In genomic region chr2:177265834-177266817, GRCh38 we compare ENCODE assay signal across 8 cellular contexts. TPM values are rescaled to one million over a fixed set of nuclear protein-coding genes. Genes with fewer than 3 reads are reported as not detected.
A peak's percentile ranks its signal among the peaks of the same experiment; 100 is the strongest.
DNase-seq lines count a peak whose midpoint lies in the region; ATAC-seq and TF ChIP-seq lines count a peak whose summit lies in the region.

No MANE protein-coding gene starts in this region.

- H3K9ac ChIP-seq in smooth muscle cell (ENCODE audit: low read depth), result peak overlapping the region; percentile 99

- POLR2A ChIA-PET in CD8-positive, alpha-beta T cell (lab: Charles Lee), result interaction anchor here (1.2 to 5.1 kb wide), 15 partner anchors 13 to 126 kb away, joined by 4 to 129 read pairs (median 30); partner anchors contain the start of genes AGPS and HNRNPA3

- H3K36me3 ChIP-seq in CD8-positive, alpha-beta T cell (ENCODE audit: insufficient read depth, low read length), result no peaks in the 10 kb centered on the region
- H3K36me3 ChIP-seq in smooth muscle cell (ENCODE audit: low read depth), result no peaks in the 10 kb centered on the region

- peak overlapping the region; percentile 99 for H3K27ac Mint-ChIP-seq in CD8-positive, alpha-beta T cell

- no peaks in the 10 kb centered on the region for H3K27me3 Mint-ChIP-seq in CD8-positive, alpha-beta T cell (ENCODE audit: low read depth)

- DNase-seq in CD8-positive, alpha-beta T cell, result no peak
- DNase-seq in foreskin keratinocyte (peak; percentile 86 to 89), smooth muscle cell (lab: John Stamatoyannopoulos, UW; ENCODE audit: unreplicated experiment) (no peak), NCI-H2081 (lab: John Stamatoyannopoulos, UW) (no peak), iPS-NIHi7 (ENCODE audit: extremely low spot score) (no peak)

- peaks cover 21% of the 10 kb centered on the region for H3K36me3 Mint-ChIP-seq in CD8-positive, alpha-beta T cell

- no peaks in the 10 kb centered on the region for H3K9me3 Mint-ChIP-seq in CD8-positive, alpha-beta T cell

- peak overlapping the region; percentile 95 for H3K4me2 ChIP-seq in smooth muscle cell

- 45% methylated on average over 4 of the region's 4 CpGs for WGBS in smooth muscle cell (ENCODE audit: low lambda C conversion rate)

- peaks cover 22% of the 10 kb centered on the region for H3K79me2 ChIP-seq in smooth muscle cell (ENCODE audit: low read depth)

- ATAC-seq in CD8-positive, alpha-beta T cell, result no peak
- ATAC-seq in HG03159 (IDR thresholded peaks at IDR 0.05; ENCODE audit: unreplicated experiment) (peak; percentile 19), foreskin keratinocyte (no peak), GM21381 (IDR thresholded peaks at IDR 0.05; ENCODE audit: unreplicated experiment) (no peak)

- intact Hi-C loops in CD8-positive, alpha-beta T cell (cut with DNase I, micrococcal nuclease), result loop anchor here (1.0 to 10.0 kb wide), 4 partner anchors 30 to 353 kb away; a partner anchor contains a TSS

- H3K27ac ChIP-seq in CD8-positive, alpha-beta T cell (ENCODE audit: low read depth, low read length), result peak overlapping the region; percentile 99
- peak overlapping the region; percentile 94 for H3K27ac ChIP-seq in VCaP
- H3K27ac ChIP-seq in foreskin keratinocyte, result peak overlapping the region; percentile 92
- H3K27ac ChIP-seq in smooth muscle cell (ENCODE audit: low read depth), result peak overlapping the region; percentile 99

- peak overlapping the region; percentile 43 for H2AFZ ChIP-seq in smooth muscle cell (ENCODE audit: low read depth)

- H3K4me3 Mint-ChIP-seq in CD8-positive, alpha-beta T cell, result peak overlapping the region; percentile 92

- H3K4me1 Mint-ChIP-seq in CD8-positive, alpha-beta T cell (ENCODE audit: low read depth), result peaks cover 29% of the 10 kb centered on the region

- H4K20me1 ChIP-seq in smooth muscle cell (ENCODE audit: low read depth), result peaks cover 20% of the 10 kb centered on the region

- peaks cover 13% of the 10 kb centered on the region for H3F3A ChIP-seq in smooth muscle cell (ENCODE audit: low read depth)

- H3K4me1 ChIP-seq in CD8-positive, alpha-beta T cell (ENCODE audit: insufficient read depth, low read length), result peaks cover 23% of the 10 kb centered on the region
- H3K4me1 ChIP-seq in foreskin keratinocyte, result peaks cover 45% of the 10 kb centered on the region
- H3K4me1 ChIP-seq in smooth muscle cell (ENCODE audit: low read depth), result peaks cover 29% of the 10 kb centered on the region

- H3K9me3 ChIP-seq in CD8-positive, alpha-beta T cell (ENCODE audit: low read length), result no peaks in the 10 kb centered on the region
- H3K9me3 ChIP-seq in smooth muscle cell (replicated peaks; ENCODE audit: low read depth), result no peaks in the 10 kb centered on the region

- no peak for TF ChIP-seq CTCF in CD8-positive, alpha-beta T cell (IDR thresholded peaks at IDR 0.05)
- no peak for TF ChIP-seq CTCF in VCaP (conservative IDR thresholded peaks at IDR 0.05)
- no peak for TF ChIP-seq CTCF in foreskin keratinocyte (conservative IDR thresholded peaks at IDR 0.05)
- TF ChIP-seq CTCF in smooth muscle cell (IDR thresholded peaks at IDR 0.05; ENCODE audit: borderline replicate concordance, insufficient read depth, poor library complexity, severe bottlenecking), result no peak

- CTCF ChIA-PET in CD8-positive, alpha-beta T cell (lab: Charles Lee), result interaction anchor here (0.7 to 5.0 kb wide), 16 partner anchors 11 to 117 kb away, joined by 3 to 72 read pairs (median 7); no protein-coding TSS in a partner anchor

- peak overlapping the region; percentile 97 for H3K4me3 ChIP-seq in CD8-positive, alpha-beta T cell (ENCODE audit: low read depth, low read length)
- peak overlapping the region; percentile 91 for H3K4me3 ChIP-seq in smooth muscle cell

- H3K27me3 ChIP-seq in CD8-positive, alpha-beta T cell (ENCODE audit: insufficient read depth, low read length), result no peaks in the 10 kb centered on the region
- H3K27me3 ChIP-seq in foreskin keratinocyte (no peaks in the 10 kb centered on the region), smooth muscle cell (ENCODE audit: low read depth) (no peaks in the 10 kb centered on the region)

RNA-seq across cellular contexts. Expression of gene NFE2L2, which starts 1.6 kb away (rescaled TPM):
- 10 to 100 TPM; 81.7 to 88.7 TPM for total RNA-seq in CD8-positive, alpha-beta T cell
- 85.0 TPM in 2 replicates for total RNA-seq in foreskin keratinocyte
- 47.1 and 59.4 TPM in 2 replicates for polyA plus RNA-seq in foreskin keratinocyte
- total RNA-seq in smooth muscle cell, result 110 and 118 TPM in 2 replicates
- polyA plus RNA-seq in smooth muscle cell, result 64.4 and 68.9 TPM in 2 replicates

RNA-seq across cellular contexts. Expression of gene HNRNPA3, which starts 53.5 kb away (rescaled TPM):
- 100 to 1,000 TPM; 144 to 160 TPM for total RNA-seq in CD8-positive, alpha-beta T cell
- 140 and 159 TPM in 2 replicates for total RNA-seq in foreskin keratinocyte
- 417 and 454 TPM in 2 replicates for polyA plus RNA-seq in foreskin keratinocyte
- 55.8 and 58.5 TPM in 2 replicates for total RNA-seq in smooth muscle cell
- 40.3 and 59.6 TPM in 2 replicates for polyA plus RNA-seq in smooth muscle cell

Comparison
In these comparisons a context has a peak if more than half of its experiments do, and no peak if none do; other contexts are left out.
1. DNase-seq: peak in foreskin keratinocyte (2 of 2); none in CD8-positive, alpha-beta T cell (0 of 7), smooth muscle cell (single experiment), NCI-H2081 (0 of 2) and iPS-NIHi7 (single experiment).
2. Peak in every context shown above with its lines, with median percentiles within 50 percentile points of each other: H3K27ac ChIP-seq.